In the genomic region with DNA sequence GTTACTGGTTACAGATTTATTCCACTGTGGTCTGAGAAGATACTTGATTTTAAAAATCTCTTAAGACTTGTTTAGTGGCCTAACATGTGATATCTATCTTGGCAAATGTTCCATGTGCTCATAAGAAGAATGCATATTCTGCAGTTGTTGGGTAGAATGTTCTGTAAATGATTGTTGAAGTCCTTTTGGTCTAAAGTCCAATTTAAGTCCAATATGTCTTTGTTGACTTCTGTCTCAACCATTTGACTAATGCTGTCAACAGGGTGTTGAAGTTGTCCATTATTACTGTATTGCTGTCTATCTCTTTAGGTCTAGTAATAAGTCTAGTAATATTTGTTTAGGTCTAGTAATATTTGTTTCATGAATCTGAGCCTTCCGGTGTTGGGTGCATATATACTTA, we compare ENCODE assay signal across 27 cellular contexts.
"Had no signal": no experiment of that assay in that cellular context is flagged by ENCODE, and none has a peak within 500 bp of the region (broad histone marks: within the 10 kb centered on the region; RNA-seq: fewer than 3 reads in every experiment).

No MANE protein-coding gene starts in this region.

- H3K27me3 ChIP-seq: MG63 had no signal

- H3K4me3 Mint-ChIP-seq: activated CD4-positive, alpha-beta memory T cell treated with anti-CD3 and anti-CD28 coated beads, Interleukin-2, amount 10 ng/mL, durations not matched to agents 7 days and 5 days; activated CD4-positive, alpha-beta T cell treated with anti-CD3 and anti-CD28 coated beads for 36 hours; activated naive CD4-positive, alpha-beta T cell treated with anti-CD3 and anti-CD28 coated beads, Interleukin-2, amount 50 U/mL, for 24 hours; brain; central memory CD8-positive, alpha-beta T cell had no signal

- H3K9me3 ChIP-seq: SK-N-SH had no signal

- H3K27me3 Mint-ChIP-seq: activated CD4-positive, alpha-beta memory T cell treated with anti-CD3 and anti-CD28 coated beads, Interleukin-2, amount 10 ng/mL, durations not matched to agents 7 days and 5 days; activated CD4-positive, alpha-beta T cell treated with anti-CD3 and anti-CD28 coated beads for 36 hours; activated naive CD4-positive, alpha-beta T cell treated with anti-CD3 and anti-CD28 coated beads, Interleukin-2, amount 50 U/mL, for 24 hours; brain; central memory CD8-positive, alpha-beta T cell had no signal

- FAIRE-seq: astrocyte had no signal

- H3K4me1 Mint-ChIP-seq: brain had no signal

- H3K9ac ChIP-seq: SK-N-SH had no signal

- DNase-seq: activated CD4-positive, alpha-beta memory T cell treated with anti-CD3 and anti-CD28 coated beads, Interleukin-2, amount 10 ng/mL, durations not matched to agents 7 days and 5 days; activated CD4-positive, alpha-beta T cell treated with anti-CD3 and anti-CD28 coated beads for 36 hours; activated CD4-positive, alpha-beta T cell treated with anti-CD3 and anti-CD28 coated beads, Interleukin-2, amount 50 U/mL, for 1 hour; activated T-cell treated with anti-CD3 and anti-CD28 coated beads for 4 hours; amygdala; MG63; MV-4-11; NCI-H1092 treated with DMSO at 0.1 percent for 48 hours; NCI-H1417 treated with DMSO at 0.1 percent for 48 hours; NCI-H1694; NCI-H2029; NCI-H2107; NCI-H2171 treated with DMSO at 0.1 percent for 48 hours; NCI-H226; NCI-H526; NCI-H82; OCI-M1; RPMI8226; SK-N-SH; T-helper 1 cell had no signal

- H3K27ac Mint-ChIP-seq: activated CD4-positive, alpha-beta memory T cell treated with anti-CD3 and anti-CD28 coated beads, Interleukin-2, amount 10 ng/mL, durations not matched to agents 7 days and 5 days; activated CD4-positive, alpha-beta T cell treated with anti-CD3 and anti-CD28 coated beads for 36 hours; activated naive CD4-positive, alpha-beta T cell treated with anti-CD3 and anti-CD28 coated beads, Interleukin-2, amount 50 U/mL, for 24 hours; brain had no signal

- H3K27ac ChIP-seq: VCaP had no signal

- H3K4me3 ChIP-seq: MG63 had no signal

- H3K36me3 ChIP-seq: MG63 had no signal

- ATAC-seq: activated CD4-positive, alpha-beta T cell treated with anti-CD3 and anti-CD28 coated beads for 36 hours; Panc1; Right ventricle myocardium inferior had no signal

- H3K9me3 Mint-ChIP-seq: central memory CD8-positive, alpha-beta T cell had no signal

- H3K4me2 ChIP-seq: SK-N-SH had no signal
